19 cellular contexts compared by ENCODE assay signal in genomic region chr2:120892271-120892966, GRCh38.
DNase-seq lines count a peak whose midpoint lies in the region; ATAC-seq and TF ChIP-seq lines count a peak whose summit lies in the region.
"Had no signal": no experiment of that assay in that cellular context is flagged by ENCODE, and none has a peak within 500 bp of the region (broad histone marks: within the 10 kb centered on the region; RNA-seq: fewer than 3 reads in every experiment).

No MANE protein-coding gene starts in this region.

- H3K9me3 ChIP-seq in SK-N-SH (no peaks in the 10 kb centered on the region), thoracic aorta (no peaks in the 10 kb centered on the region)
- H3K9me3 ChIP-seq: breast epithelium, pancreas, Peyer's patch, stomach had no signal

- DNase-seq in SK-N-SH (no peak), caudate nucleus (lab: John Stamatoyannopoulos, UW) (no peak), myocyte (ENCODE audit: low read depth) (peak; percentile 80), thoracic aorta (ENCODE audit: low spot score) (no peak), foreskin keratinocyte (no peak)
- DNase-seq in stimulated activated CD8-positive, alpha-beta memory T cell treated with anti-CD3 and anti-CD28 coated beads, Interleukin-4, amount 100 ng/mL, for 48 hours: no peak
- DNase-seq: activated naive CD8-positive, alpha-beta T cell treated with anti-CD3 and anti-CD28 coated beads for 36 hours; Calu3; dorsolateral prefrontal cortex; MM.1S; NCI-H146; Peyer's patch; stomach had no signal

- 93% methylated on average over 6 of the region's 8 CpGs for WGBS in SK-N-SH (ENCODE audit: low lambda C conversion rate)

- H3K4me3 ChIP-seq in SK-N-SH (ENCODE audit: low read depth in 2 of 2, low read length in 1 of 2) (no peak overlapping the region), thoracic aorta (peak overlapping the region; percentile 58)
- H3K4me3 ChIP-seq: breast epithelium, dorsolateral prefrontal cortex, pancreas, Peyer's patch, stomach had no signal

- H3K79me2 ChIP-seq in SK-N-SH (ENCODE audit: insufficient read depth): peaks cover 4% of the 10 kb centered on the region; the same call in 1 of the 2 replicates

- no peak overlapping the region for H3K4me2 ChIP-seq in SK-N-SH

- CTCF ChIA-PET in SK-N-SH (lab: Yijun Ruan, JAX): interaction anchor here (0.9 to 1.4 kb wide), 3 partner anchors 9 to 196 kb away, joined by 3 to 4 read pairs (median 4); no protein-coding TSS in a partner anchor

- H3F3A ChIP-seq in SK-N-SH (replicated peaks; ENCODE audit: insufficient read depth): no peaks in the 10 kb centered on the region

- H3K9me2 ChIP-seq in SK-N-SH: no peaks in the 10 kb centered on the region

- TF ChIP-seq RAD21 in SK-N-SH (IDR thresholded peaks at IDR 0.05; ENCODE audit: low read length): no peak

- H3K27ac ChIP-seq in SK-N-SH (ENCODE audit: low read depth in 2 of 2, low read length in 1 of 2): no peak overlapping the region
- peak overlapping the region; percentile 59 for H3K27ac ChIP-seq in caudate nucleus (ENCODE audit: low read depth, low read length)
- peak overlapping the region; percentile 76 to 77 for H3K27ac ChIP-seq in thoracic aorta
- no peak overlapping the region for H3K27ac ChIP-seq in foreskin keratinocyte
- H3K27ac ChIP-seq: 22Rv1, pancreas had no signal

- no peak for TF ChIP-seq EP300 in SK-N-SH (IDR thresholded peaks at IDR 0.05; ENCODE audit: borderline replicate concordance in 1 of 2, low read depth in 1 of 2, low read length in 1 of 2)

- TF ChIP-seq CTCF in SK-N-SH (IDR thresholded peaks at IDR 0.05) (no peak), thoracic aorta (IDR thresholded peaks at IDR 0.05) (no peak), foreskin keratinocyte (conservative IDR thresholded peaks at IDR 0.05) (no peak)

- POLR2A ChIA-PET in SK-N-SH (lab: Yijun Ruan, JAX): no interaction called here

- no peak overlapping the region for H3K9ac ChIP-seq in SK-N-SH

- H3K27me3 ChIP-seq in SK-N-SH (ENCODE audit: insufficient read depth) (no peaks in the 10 kb centered on the region), thoracic aorta (replicated peaks; ENCODE audit: insufficient read depth) (no peaks in the 10 kb centered on the region), foreskin keratinocyte (peaks cover 4% of the 10 kb centered on the region)
- H3K27me3 ChIP-seq: breast epithelium, pancreas, Peyer's patch, stomach had no signal

- ATAC-seq in SK-N-SH treated with all-trans-retinoic acid at 6 μM for 48 hours (peak; percentile 15; the same call in 1 of the 3 replicates), thoracic aorta (ENCODE audit: insufficient number of reproducible peaks, low FRiP score, low read depth) (no peak), GM19395 (IDR thresholded peaks at IDR 0.05; ENCODE audit: unreplicated experiment) (no peak), foreskin keratinocyte (no peak)
- ATAC-seq: left lobe of liver, pancreas had no signal

- no peaks in the 10 kb centered on the region for H3K36me3 ChIP-seq in SK-N-SH (replicated peaks in 1 of 2; ENCODE audit: control insufficient read depth in 1 of 2, insufficient read depth in 2 of 2, low read length in 1 of 2)
- H3K36me3 ChIP-seq in thoracic aorta: no peaks in the 10 kb centered on the region
- H3K36me3 ChIP-seq: breast epithelium, pancreas, Peyer's patch, stomach had no signal

- H3K4me1 ChIP-seq in SK-N-SH (ENCODE audit: control insufficient read depth in 1 of 2, insufficient read depth in 2 of 2, low read depth in 1 of 2, low read length in 1 of 2) (peaks cover 6 to 11% of the 10 kb centered on the region in 2 experiments; a peak in 2 of 4 replicates), thoracic aorta (ENCODE audit: control insufficient read depth in 1 of 2, low read depth in 2 of 2) (peaks cover 8 to 25% of the 10 kb centered on the region in 2 donors), foreskin keratinocyte (no peaks in the 10 kb centered on the region)
- H3K4me1 ChIP-seq: breast epithelium, pancreas had no signal

- no peak overlapping the region for H2AFZ ChIP-seq in SK-N-SH (ENCODE audit: low read depth)

- peaks cover 3% of the 10 kb centered on the region; the same call in 1 of the 2 replicates for H4K20me1 ChIP-seq in SK-N-SH (ENCODE audit: insufficient read depth)

TF ChIP-seq in SK-N-SH treated with all-trans-retinoic acid at 6 μM for 48 hours, 23 proteins besides CTCF, POLR2A, EP300 and RAD21:
- TF ChIP-seq CSDC2 (CRISPR knock-in tag; IDR thresholded peaks at IDR 0.05) (no peak), ZFP30 (CRISPR knock-in tag; IDR thresholded peaks at IDR 0.05) (no peak), TOX (CRISPR knock-in tag; IDR thresholded peaks at IDR 0.05; ENCODE audit: borderline replicate concordance) (no peak), ZNF70 (CRISPR knock-in tag; IDR thresholded peaks at IDR 0.05) (no peak), ZFP3 (CRISPR knock-in tag; IDR thresholded peaks at IDR 0.05) (no peak), PPARA (CRISPR knock-in tag; IDR thresholded peaks at IDR 0.05; ENCODE audit: borderline replicate concordance) (no peak), OSR1 (CRISPR knock-in tag; IDR thresholded peaks at IDR 0.05) (no peak), ZNF8 (CRISPR knock-in tag; IDR thresholded peaks at IDR 0.05) (no peak), GLIS3 (CRISPR knock-in tag; IDR thresholded peaks at IDR 0.05) (no peak), TCF4 (CRISPR knock-in tag; IDR thresholded peaks at IDR 0.05; ENCODE audit: borderline replicate concordance) (no peak)
- TF ChIP-seq, protein P1, sequence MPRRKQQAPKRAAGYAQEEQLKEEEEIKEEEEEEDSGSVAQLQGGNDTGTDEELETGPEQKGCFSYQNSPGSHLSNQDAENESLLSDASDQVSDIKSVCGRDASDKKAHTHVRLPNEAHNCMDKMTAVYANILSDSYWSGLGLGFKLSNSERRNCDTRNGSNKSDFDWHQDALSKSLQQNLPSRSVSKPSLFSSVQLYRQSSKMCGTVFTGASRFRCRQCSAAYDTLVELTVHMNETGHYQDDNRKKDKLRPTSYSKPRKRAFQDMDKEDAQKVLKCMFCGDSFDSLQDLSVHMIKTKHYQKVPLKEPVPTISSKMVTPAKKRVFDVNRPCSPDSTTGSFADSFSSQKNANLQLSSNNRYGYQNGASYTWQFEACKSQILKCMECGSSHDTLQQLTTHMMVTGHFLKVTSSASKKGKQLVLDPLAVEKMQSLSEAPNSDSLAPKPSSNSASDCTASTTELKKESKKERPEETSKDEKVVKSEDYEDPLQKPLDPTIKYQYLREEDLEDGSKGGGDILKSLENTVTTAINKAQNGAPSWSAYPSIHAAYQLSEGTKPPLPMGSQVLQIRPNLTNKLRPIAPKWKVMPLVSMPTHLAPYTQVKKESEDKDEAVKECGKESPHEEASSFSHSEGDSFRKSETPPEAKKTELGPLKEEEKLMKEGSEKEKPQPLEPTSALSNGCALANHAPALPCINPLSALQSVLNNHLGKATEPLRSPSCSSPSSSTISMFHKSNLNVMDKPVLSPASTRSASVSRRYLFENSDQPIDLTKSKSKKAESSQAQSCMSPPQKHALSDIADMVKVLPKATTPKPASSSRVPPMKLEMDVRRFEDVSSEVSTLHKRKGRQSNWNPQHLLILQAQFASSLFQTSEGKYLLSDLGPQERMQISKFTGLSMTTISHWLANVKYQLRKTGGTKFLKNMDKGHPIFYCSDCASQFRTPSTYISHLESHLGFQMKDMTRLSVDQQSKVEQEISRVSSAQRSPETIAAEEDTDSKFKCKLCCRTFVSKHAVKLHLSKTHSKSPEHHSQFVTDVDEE (CRISPR knock-in tag; IDR thresholded peaks at IDR 0.05): no peak

TF ChIP-seq in SK-N-SH, 30 proteins besides CTCF, POLR2A, EP300 and RAD21:
- no peak for TF ChIP-seq JUND (IDR thresholded peaks at IDR 0.05)
- TF ChIP-seq, protein P2, sequence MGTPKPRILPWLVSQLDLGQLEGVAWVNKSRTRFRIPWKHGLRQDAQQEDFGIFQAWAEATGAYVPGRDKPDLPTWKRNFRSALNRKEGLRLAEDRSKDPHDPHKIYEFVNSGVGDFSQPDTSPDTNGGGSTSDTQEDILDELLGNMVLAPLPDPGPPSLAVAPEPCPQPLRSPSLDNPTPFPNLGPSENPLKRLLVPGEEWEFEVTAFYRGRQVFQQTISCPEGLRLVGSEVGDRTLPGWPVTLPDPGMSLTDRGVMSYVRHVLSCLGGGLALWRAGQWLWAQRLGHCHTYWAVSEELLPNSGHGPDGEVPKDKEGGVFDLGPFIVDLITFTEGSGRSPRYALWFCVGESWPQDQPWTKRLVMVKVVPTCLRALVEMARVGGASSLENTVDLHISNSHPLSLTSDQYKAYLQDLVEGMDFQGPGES (IDR thresholded peaks at IDR 0.05; ENCODE audit: low read depth, low read length): no peak
- TF ChIP-seq TCF12 (IDR thresholded peaks at IDR 0.05): no peak
- TF ChIP-seq, protein P3, sequence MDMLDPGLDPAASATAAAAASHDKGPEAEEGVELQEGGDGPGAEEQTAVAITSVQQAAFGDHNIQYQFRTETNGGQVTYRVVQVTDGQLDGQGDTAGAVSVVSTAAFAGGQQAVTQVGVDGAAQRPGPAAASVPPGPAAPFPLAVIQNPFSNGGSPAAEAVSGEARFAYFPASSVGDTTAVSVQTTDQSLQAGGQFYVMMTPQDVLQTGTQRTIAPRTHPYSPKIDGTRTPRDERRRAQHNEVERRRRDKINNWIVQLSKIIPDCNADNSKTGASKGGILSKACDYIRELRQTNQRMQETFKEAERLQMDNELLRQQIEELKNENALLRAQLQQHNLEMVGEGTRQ (IDR thresholded peaks at IDR 0.05; ENCODE audit: borderline replicate concordance, low read depth, low read length): no peak
- TF ChIP-seq FOXJ3 (CRISPR knock-in tag; IDR thresholded peaks at IDR 0.05): no peak
- no peak for TF ChIP-seq MXI1 (IDR thresholded peaks at IDR 0.05; ENCODE audit: low read depth, low read length)
- no peak for TF ChIP-seq GABPA (IDR thresholded peaks at IDR 0.05; ENCODE audit: low read depth)
- no peak for TF ChIP-seq ELF1 (IDR thresholded peaks at IDR 0.05)
- TF ChIP-seq POLR2AphosphoS5 (IDR thresholded peaks at IDR 0.05; ENCODE audit: low read depth, low read length): no peak
- TF ChIP-seq USF1 (IDR thresholded peaks at IDR 0.05; ENCODE audit: borderline replicate concordance, low read depth): no peak
- no peak for TF ChIP-seq SIN3A (IDR thresholded peaks at IDR 0.05; ENCODE audit: borderline replicate concordance, low read depth, low read length)

Comparison
In these comparisons a context has a peak if more than half of its experiments do, and no peak if none do; other contexts are left out.
1. H3K27ac ChIP-seq: peak in caudate nucleus (single experiment) and thoracic aorta (2 of 2); none in SK-N-SH (0 of 2) and foreskin keratinocyte (single experiment).